8 cellular contexts compared by ENCODE assay signal in the genomic region with DNA sequence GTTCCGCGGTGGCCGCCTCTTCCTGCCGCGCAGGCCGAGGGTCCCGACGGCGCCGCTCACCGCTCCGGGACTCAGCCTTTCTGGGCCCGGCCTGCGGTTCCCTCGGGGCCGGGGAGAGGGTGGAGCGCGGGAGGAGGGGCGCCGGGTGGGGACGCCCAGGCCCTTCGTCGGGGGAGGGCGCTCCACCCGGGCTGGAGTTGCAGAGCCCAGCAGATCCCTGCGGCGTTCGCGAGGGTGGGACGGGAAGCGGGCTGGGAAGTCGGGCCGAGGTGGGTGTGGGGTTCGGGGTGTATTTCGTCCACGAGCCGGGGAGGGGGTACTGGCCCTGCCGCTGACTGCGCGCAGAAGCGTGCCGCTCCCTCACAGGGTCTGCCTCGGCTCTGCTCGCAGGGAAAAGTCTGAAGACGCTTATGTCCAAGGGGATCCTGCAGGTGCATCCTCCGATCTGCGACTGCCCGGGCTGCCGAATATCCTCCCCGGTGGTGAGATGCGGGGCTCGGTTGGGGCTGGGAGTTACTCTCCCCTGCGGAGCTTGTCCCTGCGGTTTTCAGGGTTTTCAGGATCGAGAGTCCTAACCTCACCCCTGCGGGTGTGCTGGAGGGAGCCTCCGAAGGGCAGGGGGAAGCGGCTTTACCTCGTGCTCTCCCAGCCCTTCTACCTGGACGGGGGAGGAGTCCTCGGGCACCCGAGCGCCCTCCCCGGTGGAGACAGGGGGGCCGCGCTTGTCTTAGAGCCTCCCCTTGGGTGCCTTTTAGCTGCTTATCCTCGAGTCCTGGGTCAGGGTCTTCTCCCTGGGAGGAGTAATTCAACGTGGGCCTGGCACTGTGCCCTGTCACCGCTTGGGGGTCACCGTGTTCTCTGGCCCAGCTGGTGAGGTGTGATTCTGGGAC. TPM values are rescaled to one million over a fixed set of nuclear protein-coding genes. Genes with fewer than 3 reads are reported as not detected.
DNase-seq lines count a peak whose midpoint lies in the region; ATAC-seq and TF ChIP-seq lines count a peak whose summit lies in the region.

No MANE protein-coding gene starts in this region.

- peak overlapping the region; percentile 60 for H2AK5ac ChIP-seq in neuronal stem cell (ENCODE audit: low read depth, low read length)

- peak overlapping the region; percentile 86 for H3K4me2 ChIP-seq in neuronal stem cell (ENCODE audit: insufficient read depth, low read length, poor library complexity, severe bottlenecking)

- peak overlapping the region; percentile 44 for H2BK5ac ChIP-seq in neuronal stem cell (ENCODE audit: low read length)

- peak overlapping the region; percentile 87 for H2BK15ac ChIP-seq in neuronal stem cell (ENCODE audit: low read length)

- H3K27me3 Mint-ChIP-seq in CD4-positive, alpha-beta T cell: peaks cover 53% of the 10 kb centered on the region
- peaks cover 36% of the 10 kb centered on the region for H3K27me3 Mint-ChIP-seq in IgD-negative memory B cell

- H3K4me1 ChIP-seq in neuronal stem cell (ENCODE audit: control insufficient read depth in 2 of 2, insufficient read depth in 1 of 2, low read depth in 1 of 2, low read length in 2 of 2): peaks cover 14 to 29% of the 10 kb centered on the region in 2 donors

- H2BK12ac ChIP-seq in neuronal stem cell (ENCODE audit: low read length): no peak overlapping the region

- H3K4me3 Mint-ChIP-seq in CD4-positive, alpha-beta T cell: peak overlapping the region; percentile 48
- H3K4me3 Mint-ChIP-seq in IgD-negative memory B cell: peak overlapping the region; percentile 23 to 86 (median 65)

- no peaks in the 10 kb centered on the region for H3K9me3 ChIP-seq in CD4-positive, alpha-beta T cell (ENCODE audit: control insufficient read depth, low read length)
- H3K9me3 ChIP-seq in neuronal stem cell (replicated peaks in 1 of 2; ENCODE audit: control insufficient read depth in 2 of 2, insufficient read depth in 1 of 2, low read depth in 1 of 2, low read length in 2 of 2): peaks cover 0 to 4% of the 10 kb centered on the region in 2 donors

- H3K9me3 Mint-ChIP-seq in CD4-positive, alpha-beta T cell: no peaks in the 10 kb centered on the region
- peaks cover 0 to 2% (median 0%) of the 10 kb centered on the region in 3 donors for H3K9me3 Mint-ChIP-seq in IgD-negative memory B cell

- no CpG with 5 or more reads among the region's 70 CpGs for WGBS in neuronal stem cell (ENCODE audit: extremely low coverage in 2 of 2, insufficient read length in 2 of 2, insufficient replicate concordance in 1 of 2), 2 donors

- no peaks in the 10 kb centered on the region for H3K79me1 ChIP-seq in neuronal stem cell (ENCODE audit: low read depth, low read length)

- H3K4me1 Mint-ChIP-seq in CD4-positive, alpha-beta T cell (ENCODE audit: low read depth): peaks cover 12% of the 10 kb centered on the region
- H3K4me1 Mint-ChIP-seq in IgD-negative memory B cell: peaks cover under 1 to 9% (median 7%) of the 10 kb centered on the region in 3 donors

- H3K4ac ChIP-seq in neuronal stem cell (ENCODE audit: low read length): no peak overlapping the region

- H3K36me3 ChIP-seq in neuronal stem cell (replicated peaks in 1 of 2; ENCODE audit: control insufficient read depth in 2 of 2, insufficient read depth in 2 of 2, low read length in 2 of 2): peaks cover 0 to 2% of the 10 kb centered on the region in 2 donors

- no peak overlapping the region for H3K27ac Mint-ChIP-seq in CD4-positive, alpha-beta T cell
- no peak overlapping the region for H3K27ac Mint-ChIP-seq in IgD-negative memory B cell

- peak overlapping the region; percentile 90 for H3K18ac ChIP-seq in neuronal stem cell (ENCODE audit: low read length)

- H3K9ac ChIP-seq in neuronal stem cell (ENCODE audit: low read depth, low read length, poor library complexity): no peak overlapping the region

- peak overlapping the region; percentile 52 for H3K23ac ChIP-seq in neuronal stem cell (ENCODE audit: low read depth, low read length, poor library complexity)

- DNase-seq in CD4-positive, alpha-beta T cell: no peak
- no peak for DNase-seq in dorsolateral prefrontal cortex
- DNase-seq in neuronal stem cell (ENCODE audit: low spot score): no peak
- no peak for DNase-seq in LoVo (ENCODE audit: low spot score)
- DNase-seq in COLO668 (lab: John Stamatoyannopoulos, UW; ENCODE audit: unreplicated experiment): no peak

- POLR2A ChIA-PET in CD4-positive, alpha-beta T cell (lab: Charles Lee): no interaction called here

- no peaks in the 10 kb centered on the region for H3K36me3 Mint-ChIP-seq in CD4-positive, alpha-beta T cell (ENCODE audit: low read depth)
- H3K36me3 Mint-ChIP-seq in IgD-negative memory B cell: no peaks in the 10 kb centered on the region

- peak overlapping the region; percentile 95 for H2AFZ ChIP-seq in neuronal stem cell (ENCODE audit: low read length)

- CTCF ChIA-PET in CD4-positive, alpha-beta T cell (lab: Charles Lee): no interaction called here

- ATAC-seq in CD4-positive, alpha-beta T cell (ENCODE audit: poor library complexity): no peak
- no peak for ATAC-seq in HG02870 (IDR thresholded peaks at IDR 0.05; ENCODE audit: unreplicated experiment)
- ATAC-seq in GM18909 (IDR thresholded peaks at IDR 0.05; ENCODE audit: poor library complexity, unreplicated experiment): no peak

- peaks cover 44% of the 10 kb centered on the region for H3K27me3 ChIP-seq in CD4-positive, alpha-beta T cell (ENCODE audit: control insufficient read depth, insufficient read depth, low read length)
- H3K27me3 ChIP-seq in dorsolateral prefrontal cortex (peaks cover 0 to 86% (median 43%) of the 10 kb centered on the region in 45 donors), neuronal stem cell (ENCODE audit: control insufficient read depth in 3 of 3, insufficient read depth in 3 of 3, low read depth in 1 of 3, low read length in 3 of 3) (peaks cover 54 to 93% (median 92%) of the 10 kb centered on the region in 3 experiments)

- H3K4me3 ChIP-seq in dorsolateral prefrontal cortex (peak overlapping the region in 32 of 59 donors; percentile 4 to 70 (median 49)), neuronal stem cell (ENCODE audit: low read length in 2 of 2) (no peak overlapping the region)

- peak overlapping the region; percentile 56 for H3K14ac ChIP-seq in neuronal stem cell (ENCODE audit: low read length)

- H4K8ac ChIP-seq in neuronal stem cell (ENCODE audit: low read depth, low read length): no peak overlapping the region

- peak overlapping the region; percentile 72 for H4K91ac ChIP-seq in neuronal stem cell (ENCODE audit: low read depth, low read length, poor library complexity)

- H3K27ac ChIP-seq in CD4-positive, alpha-beta T cell (ENCODE audit: low read depth, low read length): no peak overlapping the region
- H3K27ac ChIP-seq in dorsolateral prefrontal cortex (no peak overlapping the region), neuronal stem cell (replicated peaks; ENCODE audit: low read length) (no peak overlapping the region)

- intact Hi-C loops in CD4-positive, alpha-beta T cell (cut with DNase I, micrococcal nuclease): no loop called here
- intact Hi-C loops in dorsolateral prefrontal cortex (cut with DNase I): no loop called here

- TF ChIP-seq CTCF in CD4-positive, alpha-beta T cell (IDR thresholded peaks at IDR 0.05): no peak
- TF ChIP-seq CTCF in dorsolateral prefrontal cortex (IDR thresholded peaks at IDR 0.05 in 54 of 56, conservative IDR thresholded peaks at IDR 0.05 in 2 of 56; ENCODE audit: low read depth in 1 of 56, partially characterized antibody in 56 of 56): no peak

- peak overlapping the region; percentile 74 for H2BK120ac ChIP-seq in neuronal stem cell (ENCODE audit: low read depth, low read length)

RNA-seq across cellular contexts. Expression of gene SAMD11, which starts 2.1 kb away (rescaled TPM):
- total RNA-seq in CD4-positive, alpha-beta T cell: not detected
- not detected for polyA plus RNA-seq in IgD-negative memory B cell
- total RNA-seq in dorsolateral prefrontal cortex: 10 to 100 TPM in 10 of 120 experiments, 1 to 10 TPM in 109, under 1 TPM in 1; 0.85 to 22.6 (median 4.2) TPM
- polyA plus RNA-seq in neuronal stem cell (2013, experiment 1 of 2): 0.21 TPM
- polyA plus RNA-seq in neuronal stem cell (2013, experiment 2 of 2): 0.32 TPM

RNA-seq across cellular contexts. Expression of gene NOC2L, which starts 33.3 kb away (rescaled TPM):
- 10 to 100 TPM; 50.2 to 52.0 TPM for total RNA-seq in CD4-positive, alpha-beta T cell
- 64.9 TPM for polyA plus RNA-seq in IgD-negative memory B cell
- 10 to 100 TPM; 34.5 to 72.4 (median 54.8) TPM for total RNA-seq in dorsolateral prefrontal cortex
- polyA plus RNA-seq in neuronal stem cell (2013, experiment 1 of 2): 33.5 TPM
- 32.6 TPM for polyA plus RNA-seq in neuronal stem cell (2013, experiment 2 of 2)

RNA-seq across cellular contexts. Expression of gene KLHL17, which starts 34.6 kb away (rescaled TPM):
- total RNA-seq in CD4-positive, alpha-beta T cell: 10 to 100 TPM; 13.9 TPM
- polyA plus RNA-seq in IgD-negative memory B cell: 1.3 TPM
- 10 to 100 TPM in 101 of 120 experiments, 1 to 10 TPM in 19; 5.7 to 35.4 (median 14.2) TPM for total RNA-seq in dorsolateral prefrontal cortex
- polyA plus RNA-seq in neuronal stem cell (2013, experiment 1 of 2): 22.0 TPM
- polyA plus RNA-seq in neuronal stem cell (2013, experiment 2 of 2): 20.9 TPM

RNA-seq across cellular contexts. Expression of gene PLEKHN1, which starts 40.5 kb away (rescaled TPM):
- under 1 TPM; 0.69 to 0.95 TPM for total RNA-seq in CD4-positive, alpha-beta T cell
- 0.14 TPM for polyA plus RNA-seq in IgD-negative memory B cell
- under 1 TPM in 3 of 120 experiments, not detected in 117; 0.36 to 0.58 (median 0.43) TPM for total RNA-seq in dorsolateral prefrontal cortex
- polyA plus RNA-seq in neuronal stem cell (2013, experiment 1 of 2): 0.07 TPM
- polyA plus RNA-seq in neuronal stem cell (2013, experiment 2 of 2): 0.03 TPM

RNA-seq across cellular contexts. Expression of gene PERM1, which starts 56.1 kb away (rescaled TPM):
- total RNA-seq in CD4-positive, alpha-beta T cell: not detected
- not detected for polyA plus RNA-seq in IgD-negative memory B cell
- total RNA-seq in dorsolateral prefrontal cortex: 1 to 10 TPM in 6 of 120 experiments, under 1 TPM in 63, not detected in 51; 0.13 to 1.8 (median 0.43) TPM
- polyA plus RNA-seq in neuronal stem cell (2013, experiment 1 of 2): not detected
- 0.01 TPM for polyA plus RNA-seq in neuronal stem cell (2013, experiment 2 of 2)

Comparison
In these comparisons a context has a peak if more than half of its experiments do, and no peak if none do; other contexts are left out.
1. H3K4me3 ChIP-seq: peak in dorsolateral prefrontal cortex (32 of 59); none in neuronal stem cell (0 of 2).